Comparison of ENCODE assay signal across 14 cellular contexts in the genomic region with DNA sequence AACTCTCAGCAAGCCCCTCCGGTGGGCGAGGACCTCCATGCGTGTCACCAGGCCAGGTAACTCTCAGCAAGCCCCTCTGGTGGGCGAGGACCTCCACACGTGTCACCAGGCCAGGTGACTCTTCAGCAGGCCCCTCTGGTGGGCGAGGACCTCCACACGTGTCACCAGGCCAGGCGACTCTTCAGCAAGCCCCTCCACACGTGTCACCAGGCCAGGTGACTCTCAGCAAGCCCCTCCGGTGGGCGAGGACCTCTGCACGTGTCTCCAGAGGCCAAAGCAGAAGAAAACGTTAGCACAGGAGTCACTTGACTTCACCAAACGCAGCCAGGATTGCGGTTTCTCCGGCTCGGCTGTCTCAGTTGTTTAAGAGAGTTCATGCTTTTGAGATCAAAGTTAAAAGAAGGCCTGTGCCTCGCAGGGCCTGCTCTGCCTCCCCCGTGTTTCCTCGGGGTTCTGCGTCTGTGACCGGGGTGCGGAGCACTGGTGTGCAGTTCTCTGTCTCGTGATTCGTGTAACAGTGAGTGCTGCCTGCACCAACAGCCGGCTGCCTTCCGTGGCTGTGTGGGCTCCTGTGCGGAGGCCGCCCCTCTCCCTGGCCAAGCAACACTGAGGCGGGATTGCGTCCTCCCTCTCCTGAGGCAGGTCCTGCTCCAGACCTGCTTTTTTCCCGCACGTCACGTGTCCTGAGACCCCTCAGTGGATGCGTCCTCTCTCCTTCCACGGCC.
"Had no signal": no experiment of that assay in that cellular context is flagged by ENCODE, and none has a peak within 500 bp of the region (broad histone marks: within the 10 kb centered on the region; RNA-seq: fewer than 3 reads in every experiment).

No MANE protein-coding gene starts in this region.

- H3K4me1 ChIP-seq: adrenal gland, testis had no signal

- H3K36me3 ChIP-seq: adrenal gland, cardiac muscle cell, right lobe of liver had no signal

- H3K9me3 ChIP-seq: adrenal gland, esophagus squamous epithelium, right lobe of liver, testis had no signal

- H3K4me2 ChIP-seq: smooth muscle cell had no signal

- ATAC-seq: right lobe of liver, T-cell had no signal

- H3K4me3 ChIP-seq: adrenal gland, cardiac muscle cell, esophagus squamous epithelium, right lobe of liver, SK-N-MC, smooth muscle cell, testis had no signal

- H3K27me3 ChIP-seq: adrenal gland, cardiac muscle cell, right lobe of liver, testis had no signal

- DNase-seq: activated CD4-positive, alpha-beta T cell treated with anti-CD3 and anti-CD28 coated beads, Interleukin-2, amount 50 U/mL, for 48 hours; activated CD4-positive, CD25-positive, alpha-beta regulatory T cell treated with anti-CD3 and anti-CD28 coated beads, Interleukin-2, amount 50 U/mL, for 72 hours; activated T-cell treated with anti-CD3 and anti-CD28 coated beads, Interleukin-2, amount 50 U/mL, for 1 hour; adrenal gland; esophagus squamous epithelium; naive B cell; stimulated activated naive CD8-positive, alpha-beta T cell treated with anti-CD3 and anti-CD28 coated beads, Interleukin-15, amount 100 ng/mL, for 72 hours; T-cell; T-helper 9 cell; testis had no signal

- H3K27ac ChIP-seq: adrenal gland, cardiac muscle cell, esophagus squamous epithelium, right lobe of liver, SK-N-MC, testis had no signal
